ENCODE assay signal across 8 cellular contexts in the genomic region with DNA sequence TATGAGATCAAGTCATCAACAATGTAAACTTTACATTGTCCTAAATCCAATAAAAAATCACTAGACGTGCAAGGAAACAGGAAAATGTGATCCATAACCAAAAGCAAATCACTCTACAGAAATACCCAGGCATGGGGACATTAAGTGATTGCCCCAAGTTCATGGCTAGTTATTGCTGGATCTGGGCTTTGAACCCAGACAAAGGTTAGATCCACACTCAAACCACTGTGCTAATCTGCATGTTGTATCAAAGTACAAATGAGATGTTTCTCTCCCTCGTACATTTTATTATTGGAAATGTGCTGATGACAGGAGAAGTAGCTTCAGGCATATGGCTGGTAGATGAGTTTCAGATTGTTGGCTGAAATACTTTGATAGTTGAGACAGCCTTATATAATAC.
"Had no signal": no experiment of that assay in that cellular context is flagged by ENCODE, and none has a peak within 500 bp of the region (broad histone marks: within the 10 kb centered on the region; RNA-seq: fewer than 3 reads in every experiment).

No MANE protein-coding gene starts in this region.

- H3K4me3 Mint-ChIP-seq: GM23338, H9 had no signal

- DNase-seq: H9, HCEC 1CT, IMR-90, KBM-7 had no signal

- H3K9me3 Mint-ChIP-seq: GM23338, H9 had no signal

- H3K4me3 ChIP-seq: GM23338 had no signal

- H2AFZ ChIP-seq: GM23338 had no signal

- ATAC-seq: GM23338 had no signal

- H3K27ac Mint-ChIP-seq: GM23338, H9 had no signal

- FAIRE-seq: H1, H54 had no signal

- H3K27ac ChIP-seq: HL-60 had no signal

- H3K4me2 ChIP-seq: GM23338 had no signal
